In the genomic region with DNA sequence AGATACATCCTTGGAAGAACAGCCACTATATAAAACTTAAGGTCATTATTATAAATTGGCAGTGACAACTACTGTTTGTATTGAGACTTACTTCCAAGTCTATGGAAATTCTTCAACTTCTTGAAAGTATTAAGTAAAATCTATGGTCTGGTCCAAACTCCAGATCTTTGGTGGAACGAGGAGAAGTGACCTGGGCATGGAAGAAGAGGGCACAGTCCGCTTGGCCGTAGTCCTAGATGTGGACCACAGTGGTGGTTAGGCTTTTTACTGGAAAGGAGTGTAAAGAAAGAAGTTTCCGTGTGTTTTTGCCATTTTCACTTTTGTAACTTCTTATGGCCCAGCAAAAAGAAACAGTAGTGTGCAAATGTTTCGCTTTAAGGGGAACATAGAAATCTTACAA, we compare ENCODE assay signal across 23 cellular contexts. TPM values are rescaled to one million over a fixed set of nuclear protein-coding genes. Genes with fewer than 3 reads are reported as not detected.
DNase-seq lines count a peak whose midpoint lies in the region; ATAC-seq, FAIRE-seq and TF ChIP-seq lines count a peak whose summit lies in the region.
"Had no signal": no experiment of that assay in that cellular context is flagged by ENCODE, and none has a peak within 500 bp of the region (broad histone marks: within the 10 kb centered on the region; RNA-seq: fewer than 3 reads in every experiment).

No MANE protein-coding gene starts in this region.

- H3K27ac ChIP-seq in H9 (ENCODE audit: insufficient read length, low read depth, low read length) = peak overlapping the region; percentile 50
- no peak overlapping the region for H3K27ac ChIP-seq in H1 (ENCODE audit: low read depth, low read length)
- H3K27ac ChIP-seq: 22Rv1, Peyer's patch had no signal

- ATAC-seq in activated CD4-positive, alpha-beta T cell treated with anti-CD3 and anti-CD28 coated beads for 36 hours = no peak
- ATAC-seq in naive B cell (ENCODE audit: low read depth in 2 of 2) = no peak
- no peak for ATAC-seq in GM19452 (IDR thresholded peaks at IDR 0.05; ENCODE audit: unreplicated experiment)
- ATAC-seq in GM18520 (IDR thresholded peaks at IDR 0.05; ENCODE audit: unreplicated experiment) = no peak

- POLR2A ChIA-PET in activated CD4-positive, alpha-beta T cell treated with anti-CD3 and anti-CD28 coated beads for 36 hours (lab: Charles Lee) = no interaction called here
- POLR2A ChIA-PET in H1 (lab: Charles Lee; ENCODE audit: partially characterized antibody) = no interaction called here

- TF ChIP-seq CTCF in H9 (conservative IDR thresholded peaks at IDR 0.05) = no peak
- TF ChIP-seq CTCF in H1 (IDR thresholded peaks at IDR 0.05; ENCODE audit: control extremely low read depth in 1 of 3, insufficient read depth in 1 of 3, low read depth in 1 of 3, low read length in 3 of 3) = no peak

- intact Hi-C loops in activated CD4-positive, alpha-beta T cell treated with anti-CD3 and anti-CD28 coated beads for 36 hours (cut with DNase I, micrococcal nuclease) = no loop called here
- intact Hi-C loops in activated CD4-positive, alpha-beta T cell treated with anti-CD3 and anti-CD28 coated beads, Interleukin-2, amount 10 ng/mL, durations not matched to agents 24 days and 14 days (cut with micrococcal nuclease) = loop anchor here (10.0 kb wide), 1 partner anchor 716 kb away; the partner anchor contains the start of gene TWSG1

- peak overlapping the region; percentile 28 for H3K27ac Mint-ChIP-seq in activated CD4-positive, alpha-beta T cell treated with anti-CD3 and anti-CD28 coated beads for 36 hours
- H3K27ac Mint-ChIP-seq in activated CD4-positive, alpha-beta T cell treated with anti-CD3 and anti-CD28 coated beads, Interleukin-2, amount 10 ng/mL, durations not matched to agents 24 days and 14 days = no peak overlapping the region
- H3K27ac Mint-ChIP-seq in H9 (peak overlapping the region; percentile 40 to 93 (median 93); a peak in 6 of 7 replicates), naive B cell (peak overlapping the region in 4 of 6 donors; percentile 6 to 92 (median 47))

- CTCF ChIA-PET in activated CD4-positive, alpha-beta T cell treated with anti-CD3 and anti-CD28 coated beads for 36 hours (lab: Charles Lee) = no interaction called here
- CTCF ChIA-PET in H1 (lab: Charles Lee; ENCODE audit: partially characterized antibody) = no interaction called here

- H4K8ac ChIP-seq in H9 (replicated peaks; ENCODE audit: insufficient read length, low read depth, low read length) = no peak overlapping the region
- no peak overlapping the region for H4K8ac ChIP-seq in H1 (ENCODE audit: extremely low read depth, insufficient read depth, low read length)

- no peak overlapping the region for H3K4me3 ChIP-seq in H1 (ENCODE audit: extremely low read depth in 1 of 4, insufficient read depth in 2 of 4, low read depth in 3 of 4, low read length in 4 of 4)
- H3K4me3 ChIP-seq: Peyer's patch had no signal

- WGBS in H9 (ENCODE audit: extremely low coverage, insufficient read length, low lambda C conversion rate) = no CpG with 5 or more reads among the region's 5 CpGs
- WGBS in H1 (ENCODE audit: extremely low coverage in 1 of 2, insufficient coverage in 1 of 2, insufficient read length in 1 of 2, insufficient replicate concordance in 2 of 2, low coverage in 1 of 2, low lambda C conversion rate in 2 of 2, missing lambda C conversion rate in 1 of 2), 2 experiments = 97% methylated on average over 5 of the region's 5 CpGs; no CpG with 5 or more reads in 1 of the 2 experiments

- H3K9ac ChIP-seq in H9 (ENCODE audit: extremely low read depth, insufficient read length, low read length) (no peak overlapping the region), H1 (replicated peaks in 1 of 4; ENCODE audit: extremely low read depth in 1 of 4, low read depth in 3 of 4, low read length in 3 of 4) (no peak overlapping the region)

- no peak overlapping the region for H2BK5ac ChIP-seq in H9 (ENCODE audit: insufficient read length, low read length)
- H2BK5ac ChIP-seq in H1 (ENCODE audit: low read depth, low read length) = 0 out of 2 replicates have a peak overlapping the region, but pooled peaks have one; percentile 5

- H4K91ac ChIP-seq in H9 (ENCODE audit: insufficient read length, low read depth, low read length) = no peak overlapping the region
- H4K91ac ChIP-seq in H1 (replicated peaks; ENCODE audit: insufficient read length, low read length) = no peak overlapping the region

- no peak overlapping the region for H2AFZ ChIP-seq in H9 (ENCODE audit: low read length)
- H2AFZ ChIP-seq in H1 (ENCODE audit: low read length) = no peak overlapping the region

- H2BK120ac ChIP-seq in H9 (ENCODE audit: low read depth, low read length, poor library complexity, severe bottlenecking) = no peak overlapping the region
- no peak overlapping the region for H2BK120ac ChIP-seq in H1 (replicated peaks; ENCODE audit: low read depth, low read length)

- H2BK20ac ChIP-seq in H9 (ENCODE audit: low read depth, low read length, poor library complexity, severe bottlenecking) = no peak overlapping the region
- H2BK20ac ChIP-seq in H1 (ENCODE audit: low read length) = no peak overlapping the region

- H3K36me3 ChIP-seq in H1 (ENCODE audit: control insufficient read depth in 2 of 4, insufficient read depth in 4 of 4, low read length in 3 of 4) = no peaks in the 10 kb centered on the region
- H3K36me3 ChIP-seq: Peyer's patch had no signal

- H3K18ac ChIP-seq in H9 (ENCODE audit: insufficient read length, low read depth, low read length) (no peak overlapping the region), H1 (ENCODE audit: extremely low read depth, low read length) (peak overlapping the region; percentile 81; the same call in 1 of the 2 replicates)

- H3K79me2 ChIP-seq in H9 (ENCODE audit: insufficient read depth, low read length) = peaks cover 59% of the 10 kb centered on the region
- H3K79me2 ChIP-seq in H1 (ENCODE audit: control insufficient read depth in 1 of 2, insufficient read depth in 2 of 2, low read length in 2 of 2) = peaks cover 48 to 86% of the 10 kb centered on the region in 2 experiments

- 0 out of 2 replicates have a peak overlapping the region, but pooled peaks have one; percentile 2 for H3K14ac ChIP-seq in H9 (ENCODE audit: insufficient read depth, low read length)
- no peak overlapping the region for H3K14ac ChIP-seq in H1 (ENCODE audit: insufficient read length)

- H3K23me2 ChIP-seq in H9 (ENCODE audit: insufficient read length, low read depth, low read length, poor library complexity, severe bottlenecking) (no peaks in the 10 kb centered on the region), H1 (ENCODE audit: low read depth, low read length) (no peaks in the 10 kb centered on the region)

- H3K23ac ChIP-seq in H9 (ENCODE audit: insufficient read length, low read depth, low read length) = no peak overlapping the region
- no peak overlapping the region for H3K23ac ChIP-seq in H1 (ENCODE audit: insufficient read length)

- no peak overlapping the region for H4K5ac ChIP-seq in H9 (ENCODE audit: insufficient read length, low read depth, low read length)
- peak overlapping the region; percentile 18 for H4K5ac ChIP-seq in H1 (ENCODE audit: insufficient read length, low read depth, low read length)

- H3T11ph ChIP-seq in H9 (ENCODE audit: low read length) = no peak overlapping the region

- FAIRE-seq in H1 (lab: Jason Lieb, UNC) = no peak

- H3K4me3 Mint-ChIP-seq in activated CD4-positive, alpha-beta T cell treated with anti-CD3 and anti-CD28 coated beads for 36 hours = no peak overlapping the region
- no peak overlapping the region for H3K4me3 Mint-ChIP-seq in activated CD4-positive, alpha-beta T cell treated with anti-CD3 and anti-CD28 coated beads, Interleukin-2, amount 10 ng/mL, durations not matched to agents 24 days and 14 days
- H3K4me3 Mint-ChIP-seq in H9 = no peak overlapping the region
- H3K4me3 Mint-ChIP-seq in naive B cell = peak overlapping the region in 1 of 8 donors; percentile 31
- H3K4me3 Mint-ChIP-seq: CD8-positive, alpha-beta memory T cell had no signal

- no peaks in the 10 kb centered on the region for H3K9me3 ChIP-seq in H9 (ENCODE audit: control insufficient read depth, low read depth, low read length)
- H3K9me3 ChIP-seq in H1 (ENCODE audit: insufficient read depth in 2 of 2, low read depth in 1 of 2, low read length in 1 of 2) = no peaks in the 10 kb centered on the region
- H3K9me3 ChIP-seq: Peyer's patch had no signal

- peaks cover 20% of the 10 kb centered on the region for H3K4me1 ChIP-seq in H9 (ENCODE audit: insufficient read depth, low read length)
- peaks cover 13 to 41% (median 34%) of the 10 kb centered on the region in 4 experiments for H3K4me1 ChIP-seq in H1 (replicated peaks in 1 of 4; ENCODE audit: control insufficient read depth in 3 of 4, insufficient read depth in 4 of 4, low read length in 3 of 4)

- H4K20me1 ChIP-seq in H9 (ENCODE audit: control insufficient read depth, insufficient read depth, insufficient read length) (no peaks in the 10 kb centered on the region), H1 (replicated peaks in 1 of 2; ENCODE audit: control insufficient read depth in 1 of 2, insufficient read depth in 2 of 2, low read length in 2 of 2) (peaks cover 2 to 3% of the 10 kb centered on the region in 2 experiments)

- no peaks in the 10 kb centered on the region for H3K79me1 ChIP-seq in H9 (ENCODE audit: insufficient read depth, low read depth, low read length, poor library complexity, severe bottlenecking)
- H3K79me1 ChIP-seq in H1 (ENCODE audit: low read depth, low read length) = peaks cover 6% of the 10 kb centered on the region

- no peak overlapping the region for H3K4ac ChIP-seq in H9 (ENCODE audit: low read depth, low read length)
- H3K4ac ChIP-seq in H1 (replicated peaks; ENCODE audit: insufficient read length, low read depth, low read length) = no peak overlapping the region

- H2BK12ac ChIP-seq in H9 (ENCODE audit: insufficient read length, low read depth, low read length) = no peak overlapping the region
- 0 out of 2 replicates have a peak overlapping the region, but pooled peaks have one; percentile 10 for H2BK12ac ChIP-seq in H1 (ENCODE audit: low read depth, low read length)

- H3K4me2 ChIP-seq in H9 (ENCODE audit: insufficient read depth, insufficient read length, low read length) (no peak overlapping the region), H1 (ENCODE audit: insufficient read depth in 1 of 2, low read depth in 2 of 2, low read length in 2 of 2) (no peak overlapping the region)

- H2BK15ac ChIP-seq in H9 (ENCODE audit: low read depth, low read length) (no peak overlapping the region), H1 (ENCODE audit: low read length) (no peak overlapping the region)

- no peak for TF ChIP-seq EP300 in H1 (IDR thresholded peaks at IDR 0.05; ENCODE audit: borderline replicate concordance in 1 of 2, low read depth in 2 of 2, low read length in 2 of 2)

- H3K56ac ChIP-seq in H9 (ENCODE audit: insufficient read length, low read depth, low read length) (no peak overlapping the region), H1 (replicated peaks; ENCODE audit: insufficient read length, low read depth, low read length) (no peak overlapping the region)

- H3K27me3 Mint-ChIP-seq in activated CD4-positive, alpha-beta T cell treated with anti-CD3 and anti-CD28 coated beads for 36 hours = no peaks in the 10 kb centered on the region
- no peaks in the 10 kb centered on the region for H3K27me3 Mint-ChIP-seq in activated CD4-positive, alpha-beta T cell treated with anti-CD3 and anti-CD28 coated beads, Interleukin-2, amount 10 ng/mL, durations not matched to agents 24 days and 14 days
- H3K27me3 Mint-ChIP-seq in H9 (ENCODE audit: low read depth) = no peaks in the 10 kb centered on the region
- no peaks in the 10 kb centered on the region for H3K27me3 Mint-ChIP-seq in naive B cell

- H3K27me3 ChIP-seq in H9 (ENCODE audit: insufficient read depth, low read length) (no peaks in the 10 kb centered on the region), H1 (replicated peaks in 1 of 4; ENCODE audit: control insufficient read depth in 3 of 4, extremely low read depth in 1 of 4, insufficient read depth in 3 of 4, low read length in 3 of 4) (no peaks in the 10 kb centered on the region)
- H3K27me3 ChIP-seq: Peyer's patch had no signal

- H3K9me3 Mint-ChIP-seq in activated CD4-positive, alpha-beta T cell treated with anti-CD3 and anti-CD28 coated beads for 36 hours (ENCODE audit: low read depth) = peaks cover 11% of the 10 kb centered on the region
- H3K9me3 Mint-ChIP-seq in activated CD4-positive, alpha-beta T cell treated with anti-CD3 and anti-CD28 coated beads, Interleukin-2, amount 10 ng/mL, durations not matched to agents 24 days and 14 days = no peaks in the 10 kb centered on the region
- H3K9me3 Mint-ChIP-seq in H9 = no peaks in the 10 kb centered on the region
- peaks cover 0 to 8% (median 6%) of the 10 kb centered on the region in 7 donors for H3K9me3 Mint-ChIP-seq in naive B cell

- DNase-seq in activated CD4-positive, alpha-beta T cell treated with anti-CD3 and anti-CD28 coated beads for 36 hours = no peak
- DNase-seq in activated CD4-positive, alpha-beta T cell treated with anti-CD3 and anti-CD28 coated beads, Interleukin-2, amount 10 ng/mL, durations not matched to agents 24 days and 14 days = no peak
- DNase-seq in H9 (no peak), H1 (ENCODE audit: low read depth in 1 of 2, low spot score in 2 of 2) (peak in 1 of 2 experiments; percentile 32), naive B cell (no peak), AML-193 (lab: John Stamatoyannopoulos, UW) (no peak)
- DNase-seq: ACHN; C1 segment of cervical spinal cord; CD8-positive, alpha-beta memory T cell; DMS53; GDM1; HCEC 1CT; Karpas-422; MV-4-11; NCI-H1105 treated with DMSO at 0.1 percent for 48 hours; NCI-H2029 treated with DMSO at 0.1 percent for 48 hours; NCI-H345; NCI-H774; NK-92 treated with Interleukin-12 subunit alpha and Interleukin-12 subunit beta, amount 100 ng/mL, for 24 hours; Peyer's patch had no signal

- TF ChIP-seq RAD21 in H1 (IDR thresholded peaks at IDR 0.05 in 1 of 2, conservative IDR thresholded peaks at IDR 0.05 in 1 of 2; ENCODE audit: low read depth in 2 of 2, low read length in 2 of 2) = no peak

- peaks cover 70% of the 10 kb centered on the region for H3K4me1 Mint-ChIP-seq in activated CD4-positive, alpha-beta T cell treated with anti-CD3 and anti-CD28 coated beads for 36 hours
- peaks cover 45% of the 10 kb centered on the region for H3K4me1 Mint-ChIP-seq in activated CD4-positive, alpha-beta T cell treated with anti-CD3 and anti-CD28 coated beads, Interleukin-2, amount 10 ng/mL, durations not matched to agents 24 days and 14 days
- H3K4me1 Mint-ChIP-seq in H9 (peaks cover 84% of the 10 kb centered on the region in 2 experiments), naive B cell (peaks cover 68 to 93% (median 78%) of the 10 kb centered on the region in 3 donors)

- no peak for TF ChIP-seq POLR2A in H1 (IDR thresholded peaks at IDR 0.05; ENCODE audit: control extremely low read depth in 1 of 2, low read depth in 2 of 2, low read length in 2 of 2)

- H2AK5ac ChIP-seq in H9 (ENCODE audit: insufficient read length, low read length) (no peak overlapping the region), H1 (ENCODE audit: low read depth, low read length) (no peak overlapping the region; the same call in 1 of the 2 replicates)

- H3K36me3 Mint-ChIP-seq in activated CD4-positive, alpha-beta T cell treated with anti-CD3 and anti-CD28 coated beads for 36 hours (ENCODE audit: low read depth) = peaks cover 54% of the 10 kb centered on the region
- peaks cover 45% of the 10 kb centered on the region for H3K36me3 Mint-ChIP-seq in activated CD4-positive, alpha-beta T cell treated with anti-CD3 and anti-CD28 coated beads, Interleukin-2, amount 10 ng/mL, durations not matched to agents 24 days and 14 days (ENCODE audit: low read depth)
- peaks cover 22 to 28% (median 24%) of the 10 kb centered on the region in 3 experiments for H3K36me3 Mint-ChIP-seq in H9 (ENCODE audit: insufficient read depth in 1 of 3, low read depth in 3 of 3)
- H3K36me3 Mint-ChIP-seq in naive B cell = peaks cover 13 to 23% of the 10 kb centered on the region in 2 donors

RNA-seq across cellular contexts. Expression of gene RAB12, which starts 9.8 kb away (rescaled TPM):
- 10 to 100 TPM; 12.4 to 12.8 TPM for total RNA-seq in activated CD4-positive, alpha-beta T cell treated with anti-CD3 and anti-CD28 coated beads for 36 hours
- 19.2 and 20.2 TPM in 2 replicates for total RNA-seq in activated CD4-positive, alpha-beta T cell treated with anti-CD3 and anti-CD28 coated beads, Interleukin-2, amount 10 ng/mL, durations not matched to agents 24 days and 14 days
- 49.4 and 51.3 TPM in 2 replicates for total RNA-seq in H9 (2021)
- total RNA-seq in H1 (2021; fragmentation: NEBNext Ultra II Directional; extraction: Animal tissue kit (Norgen Biotek cat#: 25700)) = 42.1 and 45.9 TPM in 2 replicates
- polyA plus RNA-seq in H1 (2011; rRNA removed) (11.6 and 19.7 TPM in 2 replicates), naive B cell (ENCODE audit: low read depth in 6 of 6) (1 to 10 TPM in 1 of 6 donors, under 1 TPM in 3, not detected in 2; 0.25 to 1.0 (median 0.65) TPM)
- polyA plus RNA-seq in H1 (2011; cell fraction: cytosol; rRNA removed) = 25.6 TPM
- 14.5 TPM for polyA plus RNA-seq in H1 (2011; cell fraction: nucleus; rRNA removed)
- polyA plus RNA-seq in H1 (2012, experiment 1 of 2) = 26.6 to 45.7 TPM (median 29.0 TPM) in 4 replicates
- polyA plus RNA-seq in H1 (2012, experiment 2 of 2) = 12.6 TPM
- 41.6 TPM for polyA plus RNA-seq in H1 (2013, experiment 1 of 2)
- 35.7 TPM for polyA plus RNA-seq in H1 (2013, experiment 2 of 2)
- polyA minus RNA-seq in H1 (2011; rRNA and poly(A)+ RNA removed) = 14.5 and 18.1 TPM in 2 replicates
- polyA minus RNA-seq in H1 (2011; cell fraction: cytosol; rRNA and poly(A)+ RNA removed) = 22.2 TPM
- 37.2 TPM for polyA minus RNA-seq in H1 (2011; cell fraction: nucleus; rRNA and poly(A)+ RNA removed)
